In the genomic region with DNA sequence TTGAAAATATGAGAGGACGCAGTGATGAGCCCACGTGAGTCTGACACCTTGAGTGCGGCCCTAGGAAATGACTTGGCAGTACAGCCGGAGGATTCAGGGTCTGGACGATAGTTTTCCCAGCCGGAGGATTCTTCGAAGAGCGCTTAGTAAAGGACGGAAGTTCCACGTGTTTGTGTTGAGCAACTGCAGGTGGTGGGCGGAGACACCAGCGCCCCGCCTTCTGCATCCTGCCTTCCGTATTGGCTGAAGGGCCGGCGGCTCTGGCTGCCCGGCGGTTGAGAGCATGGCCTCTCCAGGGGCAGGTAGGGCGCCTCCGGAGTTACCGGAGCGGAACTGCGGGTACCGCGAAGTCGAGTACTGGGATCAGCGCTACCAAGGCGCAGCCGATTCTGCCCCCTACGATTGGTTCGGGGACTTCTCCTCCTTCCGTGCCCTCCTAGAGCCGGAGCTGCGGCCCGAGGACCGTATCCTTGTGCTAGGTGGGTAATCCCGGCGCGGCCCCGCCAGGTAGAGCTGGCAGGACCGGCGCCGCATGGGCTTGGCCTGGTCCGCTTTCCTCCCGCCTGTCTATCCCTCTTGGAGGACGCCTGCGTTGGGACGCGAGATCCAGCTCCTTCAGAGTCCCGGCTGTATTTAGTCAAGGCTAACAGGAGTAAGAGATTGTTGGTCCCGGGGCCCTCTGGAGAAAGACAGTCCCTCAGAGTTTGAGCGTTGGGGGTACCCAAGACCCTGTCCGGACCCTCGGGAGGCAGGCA, we compare ENCODE assay signal across 8 cellular contexts. TPM values are rescaled to one million over a fixed set of nuclear protein-coding genes. Genes with fewer than 3 reads are reported as not detected.
A peak's percentile ranks its signal among the peaks of the same experiment; 100 is the strongest.
DNase-seq lines count a peak whose midpoint lies in the region; ATAC-seq, FAIRE-seq and TF ChIP-seq lines count a peak whose summit lies in the region.

A gene (plus strand): TSS at position 261 of the 755 bp plus-strand sequence. CDS start 23 bp downstream, at position 284.

- peak; percentile 92 for FAIRE-seq in GM12891 (lab: Jason Lieb, UNC)

- H3K4me1 ChIP-seq in adrenal gland (replicated peaks in 1 of 2), result peaks cover 4 to 15% of the 10 kb centered on the region in 2 donors

- no peak for TF ChIP-seq POLR2A in GM12891 (IDR thresholded peaks at IDR 0.05; ENCODE audit: low read depth, low read length)
- TF ChIP-seq POLR2A in adrenal gland (IDR thresholded peaks at IDR 0.05), result peak in 1 of 2 donors; percentile 61

- peak within 1 kb of the TSS; percentile 61 to 86 (median 72) for H3K27ac ChIP-seq in adrenal gland

- no peaks in the 10 kb centered on the region for H3K9me3 ChIP-seq in adrenal gland (replicated peaks in 1 of 3)

- H3K27me3 ChIP-seq in adrenal gland, result no peaks in the 10 kb centered on the region

- TF ChIP-seq CTCF in adrenal gland (IDR thresholded peaks at IDR 0.05), result peak; percentile 41 to 70 (median 55)

- 0% methylated on average over 13 to 54 of the region's 54 CpGs for WGBS in adrenal gland, 4 donors

- intact Hi-C loops in adrenal gland (cut with DNase I), result loop anchor here (10.0 kb wide), 1 partner anchor 355 kb away; no protein-coding TSS in a partner anchor
- intact Hi-C loops in left cardiac atrium (cut with DNase I), result loop anchor here (5.0 to 10.0 kb wide), 3 partner anchors 62 to 355 kb away; a partner anchor contains a TSS
- intact Hi-C loops in posterior vena cava (cut with DNase I), result loop anchor here (10.0 kb wide), 2 partner anchors 105 to 115 kb away; a partner anchor contains a TSS

- H3K36me3 ChIP-seq in adrenal gland (replicated peaks in 1 of 2), result peaks cover 0 to 11% of the 10 kb centered on the region in 2 donors

- peak; percentile 93 for DNase-seq in GM12891 (ENCODE audit: insufficient read length, low spot score)
- peak; percentile 99 for DNase-seq in NCI-H1436 (lab: John Stamatoyannopoulos, UW)
- peak; percentile 93 for DNase-seq in T follicular helper cell (ENCODE audit: low read depth)
- peak; percentile 95 to 99 (median 98) for DNase-seq in adrenal gland
- DNase-seq in left cardiac atrium, result peak; percentile 97
- peak; percentile 98 for DNase-seq in posterior vena cava (ENCODE audit: low spot score)
- peak; percentile 96 for DNase-seq in ureter (ENCODE audit: low spot score)

- H3K4me3 ChIP-seq in adrenal gland, result peak within 1 kb of the TSS; percentile 55 to 84 (median 79)

- ATAC-seq in HG02840 (IDR thresholded peaks at IDR 0.05; ENCODE audit: low FRiP score, unreplicated experiment) (peak; percentile 86), left cardiac atrium (peak; percentile 99)

TF ChIP-seq in GM12891, 5 proteins besides CTCF, POLR2A, EP300 and RAD21:
- peak; percentile 47 for TF ChIP-seq SPI1 (IDR thresholded peaks at IDR 0.05; ENCODE audit: low read depth, low read length)
- no peak for TF ChIP-seq POU2F2 (IDR thresholded peaks at IDR 0.05; ENCODE audit: low read depth, low read length)
- TF ChIP-seq POLR2AphosphoS5 (IDR thresholded peaks at IDR 0.05; ENCODE audit: low read depth, low read length), result no peak
- peak; percentile 99 for TF ChIP-seq PAX5 (IDR thresholded peaks at IDR 0.05; ENCODE audit: insufficient read depth, low read length, severe bottlenecking)

RNA-seq across cellular contexts. Expression of the gene that starts here (rescaled TPM):
- 5.7 TPM for polyA plus RNA-seq in GM12891 (2012; ENCODE audit: low read depth, missing spikeins)
- total RNA-seq in adrenal gland (1 to 10 TPM; 2.7 to 8.3 (median 4.1) TPM), left cardiac atrium (1 to 10 TPM; 1.9 to 3.1 TPM), posterior vena cava (1 to 10 TPM; 1.3 to 2.5 TPM), ureter (3.1 TPM)
- polyA plus RNA-seq in adrenal gland, result 1 to 10 TPM; 1.8 to 6.6 (median 2.5) TPM

Comparison
In these comparisons a context has a peak if more than half of its experiments do, and no peak if none do; other contexts are left out.
1. Peak in every context shown above with its lines: DNase-seq, ATAC-seq, H3K4me3 ChIP-seq and H3K27ac ChIP-seq.